8 cellular contexts compared by ENCODE assay signal in the genomic region with DNA sequence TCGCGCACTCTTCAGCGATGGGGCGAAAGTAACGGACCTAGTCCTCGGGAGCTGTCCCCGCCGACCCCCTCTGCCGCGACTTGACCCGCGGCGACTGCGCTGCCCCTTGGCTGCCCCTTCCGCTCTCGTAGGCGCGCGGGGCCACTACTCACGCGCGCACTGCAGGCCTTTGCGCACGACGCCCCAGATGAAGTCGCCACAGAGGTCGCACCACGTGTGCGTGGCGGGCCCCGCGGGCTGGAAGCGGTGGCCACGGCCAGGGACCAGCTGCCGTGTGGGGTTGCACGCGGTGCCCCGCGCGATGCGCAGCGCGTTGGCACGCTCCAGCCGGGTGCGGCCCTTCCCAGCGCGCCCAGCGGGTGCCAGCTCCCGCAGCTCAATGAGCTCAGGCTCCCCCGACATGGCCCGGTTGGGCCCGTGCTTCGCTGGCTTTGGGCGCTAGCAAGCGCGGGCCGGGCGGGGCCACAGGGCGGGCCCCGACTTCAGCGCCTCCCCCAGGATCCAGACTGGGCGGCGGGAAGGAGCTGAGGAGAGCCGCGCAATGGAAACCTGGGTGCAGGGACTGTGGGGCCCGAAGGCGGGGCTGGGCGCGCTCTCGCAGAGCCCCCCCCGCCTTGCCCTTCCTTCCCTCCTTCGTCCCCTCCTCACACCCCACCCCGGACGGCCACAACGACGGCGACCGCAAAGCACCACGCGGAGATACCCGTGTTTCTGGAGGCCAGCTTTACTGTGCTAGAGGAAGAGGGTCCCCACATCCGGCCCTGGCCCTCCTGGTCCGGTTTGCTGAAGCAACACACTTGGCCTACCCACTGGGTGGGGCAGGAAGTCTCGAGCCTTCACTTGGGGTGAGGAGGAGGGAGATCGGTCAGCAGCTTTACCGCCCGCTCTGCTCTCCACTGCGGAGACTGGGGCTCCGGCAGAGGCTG. TPM values are rescaled to one million over a fixed set of nuclear protein-coding genes. Genes with fewer than 3 reads are reported as not detected.
A peak's percentile ranks its signal among the peaks of the same experiment; 100 is the strongest.
DNase-seq lines count a peak whose midpoint lies in the region; ATAC-seq, FAIRE-seq and TF ChIP-seq lines count a peak whose summit lies in the region.

A gene with protein sequence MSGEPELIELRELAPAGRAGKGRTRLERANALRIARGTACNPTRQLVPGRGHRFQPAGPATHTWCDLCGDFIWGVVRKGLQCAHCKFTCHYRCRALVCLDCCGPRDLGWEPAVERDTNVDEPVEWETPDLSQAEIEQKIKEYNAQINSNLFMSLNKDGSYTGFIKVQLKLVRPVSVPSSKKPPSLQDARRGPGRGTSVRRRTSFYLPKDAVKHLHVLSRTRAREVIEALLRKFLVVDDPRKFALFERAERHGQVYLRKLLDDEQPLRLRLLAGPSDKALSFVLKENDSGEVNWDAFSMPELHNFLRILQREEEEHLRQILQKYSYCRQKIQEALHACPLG (minus strand): TSS at position 433 of the 926 bp plus-strand sequence. CDS start 31 bp downstream, at position 402.

- peak in 1 of 4 donors; percentile 11 for ATAC-seq in pancreas

- intact Hi-C loops in activated T-helper 2 cell treated with anti-CD3 and anti-CD28 coated beads, Interferon-gamma antibody, Interleukin-2, Interleukin-4, amounts not matched to agents 10 μg/mL and 5 μg/mL and 100 μg/mL, durations not matched to agents 14 hours and 24 hours and 36 hours (cut with micrococcal nuclease): loop anchor here (2.0 kb wide), 1 partner anchor 18 kb away; the partner anchor contains the start of gene TMEM115
- intact Hi-C loops in pancreas (cut with DNase I): loop anchor here in 1 of 3 donors (10.0 kb wide), 1 partner anchor 214 kb away; no protein-coding TSS in a partner anchor

- H3K27me3 Mint-ChIP-seq in activated T-helper 2 cell treated with anti-CD3 and anti-CD28 coated beads, Interferon-gamma antibody, Interleukin-2, Interleukin-4, amounts not matched to agents 10 μg/mL and 5 μg/mL and 100 μg/mL, durations not matched to agents 14 hours and 24 hours and 36 hours (ENCODE audit: low read depth): no peaks in the 10 kb centered on the region

- peak within 1 kb of the TSS; percentile 95 for H3K4me3 Mint-ChIP-seq in activated T-helper 2 cell treated with anti-CD3 and anti-CD28 coated beads, Interferon-gamma antibody, Interleukin-2, Interleukin-4, amounts not matched to agents 10 μg/mL and 5 μg/mL and 100 μg/mL, durations not matched to agents 14 hours and 24 hours and 36 hours (ENCODE audit: low read depth)

- H3K36me3 ChIP-seq in pancreas: no peaks in the 10 kb centered on the region

- in situ Hi-C loops in GM13977 (cut with MboI; ENCODE audit: low pct_unique_long_range_greater_than_20kb, low sequenced_read_pairs, unreplicated experiment): loop anchor here (10.0 kb wide), 1 partner anchor 214 kb away; no protein-coding TSS in a partner anchor

- TF ChIP-seq CTCF in GM13977 (IDR thresholded peaks at IDR 0.05; ENCODE audit: extremely low read depth, insufficient read depth, missing control alignments): no peak
- TF ChIP-seq CTCF in pancreas (IDR thresholded peaks at IDR 0.05): no peak

- H3K4me1 ChIP-seq in pancreas: peaks cover 0 to 15% (median 9%) of the 10 kb centered on the region in 3 donors

- no peaks in the 10 kb centered on the region for H3K9me3 ChIP-seq in pancreas

- FAIRE-seq in frontal cortex (lab: Jason Lieb, UNC) (no peak), pancreas (lab: Jason Lieb, UNC) (no peak)

- H3K27ac Mint-ChIP-seq in activated T-helper 2 cell treated with anti-CD3 and anti-CD28 coated beads, Interferon-gamma antibody, Interleukin-2, Interleukin-4, amounts not matched to agents 10 μg/mL and 5 μg/mL and 100 μg/mL, durations not matched to agents 14 hours and 24 hours and 36 hours: peak within 1 kb of the TSS; percentile 96

- peak within 1 kb of the TSS in 3 of 4 donors; percentile 8 to 72 (median 23) for H3K4me3 ChIP-seq in pancreas

- H3K27ac ChIP-seq in pancreas: peak within 1 kb of the TSS in 3 of 4 donors; percentile 16 to 60 (median 55)

- H3K9me3 Mint-ChIP-seq in activated T-helper 2 cell treated with anti-CD3 and anti-CD28 coated beads, Interferon-gamma antibody, Interleukin-2, Interleukin-4, amounts not matched to agents 10 μg/mL and 5 μg/mL and 100 μg/mL, durations not matched to agents 14 hours and 24 hours and 36 hours: no peaks in the 10 kb centered on the region

- H3K36me3 Mint-ChIP-seq in activated T-helper 2 cell treated with anti-CD3 and anti-CD28 coated beads, Interferon-gamma antibody, Interleukin-2, Interleukin-4, amounts not matched to agents 10 μg/mL and 5 μg/mL and 100 μg/mL, durations not matched to agents 14 hours and 24 hours and 36 hours (ENCODE audit: low read depth): peaks cover 41% of the 10 kb centered on the region

- DNase-seq in GM13977 (ENCODE audit: low spot score) (peak; percentile 84), NOMO-1 treated with DMSO at 0.1 percent for 48 hours (lab: John Stamatoyannopoulos, UW; ENCODE audit: unreplicated experiment) (peak; percentile 98), frontal cortex (ENCODE audit: low spot score in 2 of 2) (no peak), pancreas (peak in 4 of 6 donors; percentile 32 to 78 (median 69)), HuH-7.5 (ENCODE audit: low spot score) (no peak), SK-N-DZ (ENCODE audit: low spot score) (no peak), DMS79 treated with DMSO at 0.1 percent for 48 hours (lab: John Stamatoyannopoulos, UW) (no peak)
- DNase-seq in activated T-helper 2 cell treated with anti-CD3 and anti-CD28 coated beads, Interferon-gamma antibody, Interleukin-2, Interleukin-4, amounts not matched to agents 10 μg/mL and 5 μg/mL and 100 μg/mL, durations not matched to agents 14 hours and 24 hours and 36 hours (ENCODE audit: low spot score): peak; percentile 82

- no peaks in the 10 kb centered on the region for H3K27me3 ChIP-seq in pancreas

- WGBS in pancreas, 2 donors: 35 to 43% methylated on average over 71 to 90 of the region's 90 CpGs

- peaks cover 30% of the 10 kb centered on the region for H3K4me1 Mint-ChIP-seq in activated T-helper 2 cell treated with anti-CD3 and anti-CD28 coated beads, Interferon-gamma antibody, Interleukin-2, Interleukin-4, amounts not matched to agents 10 μg/mL and 5 μg/mL and 100 μg/mL, durations not matched to agents 14 hours and 24 hours and 36 hours (ENCODE audit: low read depth)

RNA-seq across cellular contexts. Expression of the gene that starts here (rescaled TPM):
- 71.2 and 74.2 TPM in 2 replicates for total RNA-seq in activated T-helper 2 cell treated with anti-CD3 and anti-CD28 coated beads, Interferon-gamma antibody, Interleukin-2, Interleukin-4, amounts not matched to agents 10 μg/mL and 5 μg/mL and 100 μg/mL, durations not matched to agents 14 hours and 24 hours and 36 hours
- total RNA-seq in frontal cortex: 12.6 TPM
- total RNA-seq in pancreas: 10 to 100 TPM; 10.3 to 23.0 (median 12.2) TPM
- 10 to 100 TPM; 17.5 to 29.5 TPM for polyA plus RNA-seq in pancreas
- polyA plus RNA-seq in SK-N-DZ (2014; cell fraction: cytosol; rRNA removed): 27.8 and 29.4 TPM in 2 replicates
- polyA plus RNA-seq in SK-N-DZ (2014; cell fraction: nucleus; rRNA removed): 30.0 and 30.9 TPM in 2 replicates

Comparison
In these comparisons a context has a peak if more than half of its experiments do, and no peak if none do; other contexts are left out.
1. DNase-seq: peak in GM13977 (single experiment), NOMO-1 treated with DMSO at 0.1 percent for 48 hours (single experiment), activated T-helper 2 cell treated with anti-CD3 and anti-CD28 coated beads, Interferon-gamma antibody, Interleukin-2, Interleukin-4, amounts not matched to agents 10 μg/mL and 5 μg/mL and 100 μg/mL, durations not matched to agents 14 hours and 24 hours and 36 hours (single experiment) and pancreas (4 of 6); none in frontal cortex (0 of 2), HuH-7.5 (single experiment), SK-N-DZ (single experiment) and DMS79 treated with DMSO at 0.1 percent for 48 hours (single experiment).